ENCODE assay signal across 8 cellular contexts in genomic region chr20:32789896-32790750, GRCh38. TPM values are rescaled to one million over a fixed set of nuclear protein-coding genes. Genes with fewer than 3 reads are reported as not detected.
DNase-seq lines count a peak whose midpoint lies in the region; ATAC-seq and TF ChIP-seq lines count a peak whose summit lies in the region.

No MANE protein-coding gene starts in this region.

- no peaks in the 10 kb centered on the region for H3K36me3 Mint-ChIP-seq in CD4-positive, CD25-positive, alpha-beta regulatory T cell

- peak; percentile 69 to 74 for ATAC-seq in CD4-positive, CD25-positive, alpha-beta regulatory T cell (ENCODE audit: low read depth in 2 of 2)
- ATAC-seq in GM21529 (IDR thresholded peaks at IDR 0.05; ENCODE audit: unreplicated experiment) (peak; percentile 55), HG03469 (IDR thresholded peaks at IDR 0.05; ENCODE audit: unreplicated experiment) (no peak)

- no peak for TF ChIP-seq POLR2A in sigmoid colon (IDR thresholded peaks at IDR 0.05)

- no peak overlapping the region for H3K27ac ChIP-seq in CD4-positive, CD25-positive, alpha-beta regulatory T cell (ENCODE audit: insufficient read depth, low read length, poor library complexity, severe bottlenecking)
- no peak overlapping the region for H3K27ac ChIP-seq in right atrium auricular region
- H3K27ac ChIP-seq in sigmoid colon, result no peak overlapping the region

- H3K9me3 ChIP-seq in CD4-positive, CD25-positive, alpha-beta regulatory T cell (ENCODE audit: control insufficient read depth in 2 of 2, low read length in 2 of 2), result no peaks in the 10 kb centered on the region
- no peaks in the 10 kb centered on the region for H3K9me3 ChIP-seq in right atrium auricular region
- no peaks in the 10 kb centered on the region for H3K9me3 ChIP-seq in sigmoid colon

- intact Hi-C loops in sigmoid colon (cut with DNase I), result loop anchor here (2.0 kb wide), 1 partner anchor 509 kb away; no protein-coding TSS in a partner anchor

- 65 to 70% methylated on average over 6 of the region's 6 CpGs for WGBS in sigmoid colon, 2 donors

- H3K9me3 Mint-ChIP-seq in CD4-positive, CD25-positive, alpha-beta regulatory T cell, result no peaks in the 10 kb centered on the region

- no peaks in the 10 kb centered on the region for H3K27me3 ChIP-seq in CD4-positive, CD25-positive, alpha-beta regulatory T cell (ENCODE audit: control insufficient read depth, insufficient read depth, low read length)
- H3K27me3 ChIP-seq in right atrium auricular region, result no peaks in the 10 kb centered on the region
- H3K27me3 ChIP-seq in sigmoid colon, result no peaks in the 10 kb centered on the region

- peak overlapping the region in 1 of 4 donors; percentile 0 for H3K4me3 Mint-ChIP-seq in CD4-positive, CD25-positive, alpha-beta regulatory T cell

- no peaks in the 10 kb centered on the region for H3K27me3 Mint-ChIP-seq in CD4-positive, CD25-positive, alpha-beta regulatory T cell

- TF ChIP-seq EP300 in sigmoid colon (IDR thresholded peaks at IDR 0.05), result no peak

- H3K4me1 Mint-ChIP-seq in CD4-positive, CD25-positive, alpha-beta regulatory T cell, result peaks cover 7 to 42% (median 22%) of the 10 kb centered on the region in 4 donors

- peak overlapping the region in 1 of 3 donors; percentile 91 for H3K27ac Mint-ChIP-seq in CD4-positive, CD25-positive, alpha-beta regulatory T cell

- peaks cover 28% of the 10 kb centered on the region for H3K4me1 ChIP-seq in CD4-positive, CD25-positive, alpha-beta regulatory T cell (ENCODE audit: control insufficient read depth, insufficient read depth, low read length, poor library complexity, severe bottlenecking)
- peaks cover 0 to 14% of the 10 kb centered on the region in 2 donors for H3K4me1 ChIP-seq in right atrium auricular region
- no peaks in the 10 kb centered on the region for H3K4me1 ChIP-seq in sigmoid colon

- DNase-seq in CD4-positive, CD25-positive, alpha-beta regulatory T cell, result peak; percentile 54 to 75 (median 68)
- DNase-seq in NCI-H1417 (lab: John Stamatoyannopoulos, UW), result peak; percentile 56 to 80 (median 77)
- peak; percentile 19 to 67 (median 54) for DNase-seq in T-helper 2 cell
- DNase-seq in amygdala (lab: John Stamatoyannopoulos, UW), result peak in 55 of 56 donors; percentile 9 to 89 (median 55)
- peak; percentile 73 for DNase-seq in right atrium auricular region (ENCODE audit: low spot score)
- peak; percentile 84 for DNase-seq in sigmoid colon

- TF ChIP-seq CTCF in right atrium auricular region (IDR thresholded peaks at IDR 0.05) (peak; percentile 99), sigmoid colon (IDR thresholded peaks at IDR 0.05) (peak; percentile 93 to 99 (median 96))

- H3K36me3 ChIP-seq in CD4-positive, CD25-positive, alpha-beta regulatory T cell (ENCODE audit: control insufficient read depth, insufficient read depth, low read length), result no peaks in the 10 kb centered on the region
- H3K36me3 ChIP-seq in right atrium auricular region (no peaks in the 10 kb centered on the region), sigmoid colon (peaks cover 0 to 2% (median 0%) of the 10 kb centered on the region in 4 donors)

- no peak overlapping the region for H3K4me3 ChIP-seq in CD4-positive, CD25-positive, alpha-beta regulatory T cell (ENCODE audit: low read depth, low read length)
- H3K4me3 ChIP-seq in right atrium auricular region (no peak overlapping the region), sigmoid colon (no peak overlapping the region)

RNA-seq across cellular contexts. Expression of gene DNMT3B, which starts 27.9 kb away (rescaled TPM):
- total RNA-seq in CD4-positive, CD25-positive, alpha-beta regulatory T cell, result 0.47 TPM
- polyA plus RNA-seq in CD4-positive, CD25-positive, alpha-beta regulatory T cell, result under 1 TPM in 1 of 4 donors, not detected in 3; 0.14 TPM
- total RNA-seq in right atrium auricular region (under 1 TPM; 0.24 to 0.44 TPM), sigmoid colon (1 to 10 TPM in 1 of 4 donors, under 1 TPM in 3; 0.36 to 1.7 (median 0.60) TPM)
- under 1 TPM in 2 of 3 donors, not detected in 1; 0.46 to 0.85 TPM for polyA plus RNA-seq in sigmoid colon

RNA-seq across cellular contexts. Expression of gene MAPRE1, which starts 29.6 kb away (rescaled TPM):
- 114 TPM for total RNA-seq in CD4-positive, CD25-positive, alpha-beta regulatory T cell
- 10 to 100 TPM; 81.3 to 99.4 (median 92.6) TPM for polyA plus RNA-seq in CD4-positive, CD25-positive, alpha-beta regulatory T cell
- 10 to 100 TPM; 56.0 to 62.8 TPM for total RNA-seq in right atrium auricular region
- 100 to 1,000 TPM in 3 of 4 donors, 10 to 100 TPM in 1; 94.7 to 146 (median 131) TPM for total RNA-seq in sigmoid colon
- polyA plus RNA-seq in sigmoid colon, result 10 to 100 TPM; 56.8 to 72.4 (median 57.7) TPM

RNA-seq across cellular contexts. Expression of gene COMMD7, which starts 46.9 kb away (rescaled TPM):
- total RNA-seq in CD4-positive, CD25-positive, alpha-beta regulatory T cell, result 52.3 TPM
- polyA plus RNA-seq in CD4-positive, CD25-positive, alpha-beta regulatory T cell, result 100 to 1,000 TPM; 120 to 157 (median 140) TPM
- total RNA-seq in right atrium auricular region (10 to 100 TPM; 22.2 to 29.3 TPM), sigmoid colon (10 to 100 TPM; 26.3 to 45.1 (median 35.2) TPM)
- 10 to 100 TPM; 45.6 to 68.0 (median 46.8) TPM for polyA plus RNA-seq in sigmoid colon
